1 cellular context compared by ENCODE assay signal in genomic region chr13:41315466-41316047, GRCh38.
A peak's percentile ranks its signal among the peaks of the same experiment; 100 is the strongest.
TF ChIP-seq lines count a peak whose summit lies in the region.

No MANE protein-coding gene starts in this region.

TF ChIP-seq in K562, 482 proteins besides CTCF, POLR2A, EP300 and RAD21:
- TF ChIP-seq ZNF740 (CRISPR knock-in tag; IDR thresholded peaks at IDR 0.05) (no peak), ZNF740 (tag; IDR thresholded peaks at IDR 0.05) (no peak), ZNF121 (CRISPR knock-in tag; conservative IDR thresholded peaks at IDR 0.05) (peak; percentile 67)
